In genomic region chr10:88372051-88372450, GRCh38 we compare ENCODE assay signal across 20 cellular contexts.
"Had no signal": no experiment of that assay in that cellular context is flagged by ENCODE, and none has a peak within 500 bp of the region (broad histone marks: within the 10 kb centered on the region; RNA-seq: fewer than 3 reads in every experiment).

No MANE protein-coding gene starts in this region.

- DNase-seq: activated CD4-positive, alpha-beta T cell treated with anti-CD3 and anti-CD28 coated beads for 4 hours; activated CD8-positive, alpha-beta memory T cell treated with anti-CD3 and anti-CD28 coated beads, Interleukin-2, amount 50 U/mL, for 48 hours; activated CD8-positive, alpha-beta T cell treated with anti-CD3 and anti-CD28 coated beads for 36 hours; activated gamma-delta T cell treated with Interleukin-2 at 50 U/mL for 16 hours; amniotic stem cell; caudate nucleus; effector CD4-positive, alpha-beta T cell; foreskin fibroblast; glutamatergic neuron; immature natural killer cell; retina; stimulated activated CD4-positive, alpha-beta T cell treated with anti-CD3 and anti-CD28 coated beads, Interleukin-12 subunit alpha, Interleukin-12 subunit beta, amount 100 ng/mL, for 4 hours; stimulated activated CD4-positive, alpha-beta T cell treated with anti-CD3 and anti-CD28 coated beads, Interleukin-2, amount 100 ng/mL, for 48 hours; stimulated activated naive B cell treated with anti-CD40 and anti-IgM and Interleukin-4, amounts not matched to agents 10 μg/mL and 1 μg/mL and 100 μg/mL, for 72 hours; T-helper 17 cell; tibial artery; uterus had no signal

- H3K9me3 ChIP-seq: tibial artery, uterus had no signal

- H3K27ac ChIP-seq: coronary artery, tibial artery, uterus had no signal

- H3K4me3 ChIP-seq: coronary artery, tibial artery, uterus had no signal

- H3K36me3 ChIP-seq: tibial artery, uterus had no signal

- H3K27me3 ChIP-seq: tibial artery, uterus had no signal

- FAIRE-seq: endothelial cell of umbilical vein had no signal

- H3K4me1 ChIP-seq: tibial artery, uterus had no signal

- ATAC-seq: activated CD8-positive, alpha-beta T cell treated with anti-CD3 and anti-CD28 coated beads for 36 hours; stimulated activated naive B cell treated with anti-CD40 and anti-IgM and Interleukin-4, amounts not matched to agents 10 μg/mL and 1 μg/mL and 100 μg/mL, for 72 hours; T-helper 17 cell; WTC11 had no signal
